ENCODE assay signal across 1 cellular context in genomic region chr14:24314377-24315193, GRCh38.
A peak's percentile ranks its signal among the peaks of the same experiment; 100 is the strongest.
TF ChIP-seq lines count a peak whose summit lies in the region.

No MANE protein-coding gene starts in this region.

TF ChIP-seq in endothelial cell of umbilical vein, 7 proteins besides CTCF, POLR2A, EP300 and RAD21:
- no peak for TF ChIP-seq MYC (IDR thresholded peaks at IDR 0.05; ENCODE audit: low read depth, low read length)
- peak; percentile 44 for TF ChIP-seq GATA2 (IDR thresholded peaks at IDR 0.05; ENCODE audit: insufficient read depth, insufficient read length, low read depth, low read length)
